ENCODE assay signal across 18 cellular contexts in the genomic region with DNA sequence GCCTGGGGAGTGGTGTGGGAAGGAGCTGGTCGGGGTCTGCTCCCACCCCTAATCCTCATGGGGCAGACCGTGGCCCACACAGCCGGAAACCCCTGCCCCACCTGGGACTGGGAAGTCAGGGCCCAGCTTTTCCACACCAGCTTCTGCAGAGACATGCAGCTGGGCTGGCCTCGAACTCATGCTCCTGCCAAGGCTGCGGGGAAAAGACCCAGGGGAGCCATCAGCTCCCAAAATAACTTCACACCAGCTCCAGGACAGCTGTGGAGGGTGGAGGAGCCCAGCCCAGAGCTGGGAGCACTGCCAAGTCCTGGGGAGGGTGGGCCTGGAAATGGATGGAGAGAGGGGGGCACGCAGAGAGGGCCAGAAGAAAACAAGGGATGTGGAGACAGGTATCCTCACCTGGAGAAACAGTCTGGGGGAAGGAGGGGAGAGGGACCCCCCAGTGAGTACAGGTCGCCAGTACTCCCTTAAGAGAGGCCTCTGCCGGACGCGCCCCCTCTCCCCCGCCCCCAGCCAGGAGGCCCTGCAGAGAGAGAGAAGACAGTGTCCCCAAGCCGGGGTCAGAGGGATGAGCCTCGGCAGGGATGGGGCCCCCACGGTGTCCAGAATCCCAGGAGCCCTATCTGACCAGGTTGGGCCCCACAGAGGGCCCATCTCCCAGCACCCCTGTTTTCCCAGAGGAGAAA. TPM values are rescaled to one million over a fixed set of nuclear protein-coding genes. Genes with fewer than 3 reads are reported as not detected.
DNase-seq lines count a peak whose midpoint lies in the region; ATAC-seq and TF ChIP-seq lines count a peak whose summit lies in the region.
"Had no signal": no experiment of that assay in that cellular context is flagged by ENCODE, and none has a peak within 500 bp of the region (broad histone marks: within the 10 kb centered on the region; RNA-seq: fewer than 3 reads in every experiment).

No MANE protein-coding gene starts in this region.

- POLR2A ChIA-PET in Panc1 (lab: Charles Lee): no interaction called here
- POLR2A ChIA-PET in activated CD8-positive, alpha-beta T cell treated with anti-CD3 and anti-CD28 coated beads for 36 hours (lab: Charles Lee): no interaction called here

- peaks cover 8 to 14% (median 10%) of the 10 kb centered on the region in 7 donors for H3K9me3 Mint-ChIP-seq in CD14-positive monocyte
- H3K9me3 Mint-ChIP-seq in activated CD8-positive, alpha-beta T cell treated with anti-CD3 and anti-CD28 coated beads for 36 hours: peaks cover 5% of the 10 kb centered on the region

- no peak for TF ChIP-seq POLR2A in sigmoid colon (IDR thresholded peaks at IDR 0.05)

- peak overlapping the region; percentile 92 for H3K4me2 ChIP-seq in BLaER1

- H3K27ac ChIP-seq in BLaER1: peak overlapping the region; percentile 73
- no peak overlapping the region for H3K27ac ChIP-seq in Panc1 (ENCODE audit: low read length)
- H3K27ac ChIP-seq in heart right ventricle: peak overlapping the region in 8 of 10 donors; percentile 39 to 88 (median 68)
- H3K27ac ChIP-seq in sigmoid colon: peak overlapping the region in 3 of 4 donors; percentile 19 to 54 (median 51)

- no peak for TF ChIP-seq CTCF in Panc1 (IDR thresholded peaks at IDR 0.05)
- TF ChIP-seq CTCF in heart right ventricle (IDR thresholded peaks at IDR 0.05): no peak
- no peak for TF ChIP-seq CTCF in sigmoid colon (IDR thresholded peaks at IDR 0.05)
- TF ChIP-seq CTCF in CD14-positive monocyte (IDR thresholded peaks at IDR 0.05): no peak
- no peak for TF ChIP-seq CTCF in activated CD8-positive, alpha-beta T cell treated with anti-CD3 and anti-CD28 coated beads for 36 hours (IDR thresholded peaks at IDR 0.05)

- H3K36me3 ChIP-seq in BLaER1 (no peaks in the 10 kb centered on the region), Panc1 (ENCODE audit: control insufficient read depth, insufficient read depth, low read length) (no peaks in the 10 kb centered on the region), heart right ventricle (no peaks in the 10 kb centered on the region), sigmoid colon (no peaks in the 10 kb centered on the region), H7 (replicated peaks; ENCODE audit: control insufficient read depth, insufficient read depth, low read length) (no peaks in the 10 kb centered on the region)

- H3K9me3 ChIP-seq in BLaER1 (no peaks in the 10 kb centered on the region; the same call in 1 of the 2 replicates), Panc1 (ENCODE audit: control insufficient read depth, insufficient read depth, low read depth, low read length) (peaks cover 4% of the 10 kb centered on the region; the same call in 1 of the 2 replicates), heart right ventricle (peaks cover 0 to 8% (median 6%) of the 10 kb centered on the region in 11 donors), sigmoid colon (peaks cover 0 to 6% (median 3%) of the 10 kb centered on the region in 4 donors)

- no TSS peak for BruUV-seq in Panc1 (replicated peaks; lab: Mats Ljungman, UMichigan)

- peaks cover 3 to 4% of the 10 kb centered on the region in 2 donors for H3K36me3 Mint-ChIP-seq in CD14-positive monocyte
- H3K36me3 Mint-ChIP-seq in activated CD8-positive, alpha-beta T cell treated with anti-CD3 and anti-CD28 coated beads for 36 hours (ENCODE audit: low read depth): no peaks in the 10 kb centered on the region

- WGBS in heart right ventricle, 2 donors: 29% methylated on average over 14 of the region's 14 CpGs
- 66% methylated on average over 14 of the region's 14 CpGs for WGBS in sigmoid colon, 2 donors

- no peak for TF ChIP-seq EP300 in sigmoid colon (IDR thresholded peaks at IDR 0.05)

- ATAC-seq in Panc1 (0 out of 2 replicates have a peak, but pooled peaks have one; percentile 4), heart right ventricle (peak; percentile 54 to 83 (median 66))
- ATAC-seq in activated CD8-positive, alpha-beta T cell treated with anti-CD3 and anti-CD28 coated beads for 36 hours: no peak
- ATAC-seq: left colon had no signal

- in situ Hi-C loops in Panc1 (cut with HindIII; ENCODE audit: low pct_unique_long_range_greater_than_20kb, low sequenced_read_pairs): no loop called here

- no peak overlapping the region for H3K27ac Mint-ChIP-seq in CD14-positive monocyte
- H3K27ac Mint-ChIP-seq in activated CD8-positive, alpha-beta T cell treated with anti-CD3 and anti-CD28 coated beads for 36 hours: no peak overlapping the region
- H3K27ac Mint-ChIP-seq: T-helper 2 cell treated with Interferon-gamma antibody and Interleukin-4, amounts not matched to agents 5 μg/mL and 100 μg/mL, for 36 hours had no signal

- peaks cover 8 to 27% (median 8%) of the 10 kb centered on the region in 3 donors for H3K27me3 Mint-ChIP-seq in CD14-positive monocyte (ENCODE audit: low read depth in 3 of 3)
- H3K27me3 Mint-ChIP-seq in activated CD8-positive, alpha-beta T cell treated with anti-CD3 and anti-CD28 coated beads for 36 hours: peaks cover 2% of the 10 kb centered on the region

- CTCF ChIA-PET in Panc1 (lab: Charles Lee): interaction anchor here (1.3 kb wide), 1 partner anchor 19 kb away, joined by 4 read pairs; no protein-coding TSS in a partner anchor
- CTCF ChIA-PET in activated CD8-positive, alpha-beta T cell treated with anti-CD3 and anti-CD28 coated beads for 36 hours (lab: Charles Lee): no interaction called here

- no peaks in the 10 kb centered on the region for H3K27me3 ChIP-seq in BLaER1
- no peaks in the 10 kb centered on the region for H3K27me3 ChIP-seq in Panc1 (ENCODE audit: control insufficient read depth, insufficient read depth, low read length)
- peaks cover 0 to 4% (median 0%) of the 10 kb centered on the region in 7 donors for H3K27me3 ChIP-seq in heart right ventricle
- H3K27me3 ChIP-seq in sigmoid colon: peaks cover 0 to 48% (median 9%) of the 10 kb centered on the region in 3 donors
- H3K27me3 ChIP-seq in H7 (ENCODE audit: control insufficient read depth, insufficient read depth, low read length): no peaks in the 10 kb centered on the region

- peaks cover 80% of the 10 kb centered on the region for H3K4me1 ChIP-seq in BLaER1
- H3K4me1 ChIP-seq in Panc1 (ENCODE audit: control insufficient read depth, insufficient read depth, low read length): peaks cover 8% of the 10 kb centered on the region
- H3K4me1 ChIP-seq in heart right ventricle: peaks cover 18 to 57% (median 38%) of the 10 kb centered on the region in 9 donors
- peaks cover 0 to 12% (median 10%) of the 10 kb centered on the region in 4 donors for H3K4me1 ChIP-seq in sigmoid colon

- DNase-seq in Panc1 (ENCODE audit: low read depth, low spot score): no peak
- peak; percentile 76 to 77 for DNase-seq in heart right ventricle
- no peak for DNase-seq in sigmoid colon
- DNase-seq in H7: no peak
- no peak for DNase-seq in CD14-positive monocyte (ENCODE audit: low spot score)
- DNase-seq in activated CD8-positive, alpha-beta T cell treated with anti-CD3 and anti-CD28 coated beads for 36 hours: no peak
- DNase-seq in middle frontal gyrus (ENCODE audit: extremely low spot score, low spot score): no peak
- DNase-seq: activated effector memory CD4-positive, alpha-beta T cell treated with Interleukin-2 at 50 U/mL for 16 hours; COR-L47; cortex of kidney; GDM1; NCI-H187; NCI-H510A treated with DMSO at 0.1 percent for 48 hours had no signal

- no peak overlapping the region for H3K4me3 Mint-ChIP-seq in CD14-positive monocyte
- no peak overlapping the region for H3K4me3 Mint-ChIP-seq in activated CD8-positive, alpha-beta T cell treated with anti-CD3 and anti-CD28 coated beads for 36 hours
- H3K4me3 Mint-ChIP-seq: T-helper 2 cell treated with Interferon-gamma antibody and Interleukin-4, amounts not matched to agents 5 μg/mL and 100 μg/mL, for 36 hours had no signal

- intact Hi-C loops in Panc1 (cut with micrococcal nuclease; ENCODE audit: unreplicated experiment): no loop called here
- intact Hi-C loops in heart right ventricle (cut with DNase I): loop anchor here in 1 of 10 donors (5.0 kb wide), 1 partner anchor 35 kb away; no protein-coding TSS in a partner anchor
- intact Hi-C loops in sigmoid colon (cut with DNase I): no loop called here
- intact Hi-C loops in CD14-positive monocyte (cut with micrococcal nuclease): no loop called here
- intact Hi-C loops in activated CD8-positive, alpha-beta T cell treated with anti-CD3 and anti-CD28 coated beads for 36 hours (cut with micrococcal nuclease): no loop called here

- H4K20me1 ChIP-seq in BLaER1: no peaks in the 10 kb centered on the region

- peak overlapping the region; percentile 32 for H3K4me3 ChIP-seq in BLaER1
- no peak overlapping the region for H3K4me3 ChIP-seq in Panc1 (ENCODE audit: low read depth in 2 of 2, low read length in 2 of 2)
- no peak overlapping the region for H3K4me3 ChIP-seq in heart right ventricle
- no peak overlapping the region for H3K4me3 ChIP-seq in sigmoid colon
- no peak overlapping the region for H3K4me3 ChIP-seq in H7 (ENCODE audit: insufficient read depth, low read depth, low read length)

- peaks cover 5% of the 10 kb centered on the region for H3K4me1 Mint-ChIP-seq in CD14-positive monocyte
- H3K4me1 Mint-ChIP-seq in activated CD8-positive, alpha-beta T cell treated with anti-CD3 and anti-CD28 coated beads for 36 hours (ENCODE audit: low read depth): no peaks in the 10 kb centered on the region

- peak overlapping the region; percentile 60; the same call in 1 of the 2 replicates for H3K9ac ChIP-seq in BLaER1

RNA-seq across cellular contexts. Expression of a gene that starts 11.5 kb away (rescaled TPM):
- total RNA-seq in Panc1 (2021; ENCODE audit: unreplicated experiment) (not detected), heart right ventricle (not detected), sigmoid colon (not detected)
- polyA plus RNA-seq in Panc1 (2012; ENCODE audit: insufficient read length): not detected
- polyA plus RNA-seq in heart right ventricle (not detected), sigmoid colon (not detected), CD14-positive monocyte (not detected)
- total RNA-seq in H7 (2014; rRNA removed; shearing (Covaris generic)): not detected in 2 replicates
- total RNA-seq in activated CD8-positive, alpha-beta T cell treated with anti-CD3 and anti-CD28 coated beads for 36 hours: not detected
- total RNA-seq: epithelial cell of proximal tubule, H1, left colon had no signal
- polyA plus RNA-seq: H1 had no signal

RNA-seq across cellular contexts. Expression of a gene that starts 31.8 kb away (rescaled TPM):
- total RNA-seq in Panc1 (2021; ENCODE audit: unreplicated experiment) (38.1 TPM), heart right ventricle (10 to 100 TPM in 4 of 10 donors, 1 to 10 TPM in 6; 2.4 to 11.8 (median 9.0) TPM), sigmoid colon (1 to 10 TPM; 1.8 to 5.8 (median 5.3) TPM)
- 61.6 TPM for polyA plus RNA-seq in Panc1 (2012; ENCODE audit: insufficient read length)
- polyA plus RNA-seq in heart right ventricle (10 to 100 TPM in 1 of 2 donors, 1 to 10 TPM in 1; 7.2 to 10.8 TPM), sigmoid colon (10 to 100 TPM in 2 of 3 donors, 1 to 10 TPM in 1; 9.2 to 34.5 (median 14.4) TPM), CD14-positive monocyte (1 to 10 TPM; 1.9 to 2.2 TPM)
- 12.8 and 20.0 TPM in 2 replicates for total RNA-seq in H7 (2014; rRNA removed; shearing (Covaris generic))
- total RNA-seq in activated CD8-positive, alpha-beta T cell treated with anti-CD3 and anti-CD28 coated beads for 36 hours: 10 to 100 TPM; 50.6 TPM

Comparison
In these comparisons a context has a peak if more than half of its experiments do, and no peak if none do; other contexts are left out.
1. DNase-seq: peak in heart right ventricle (2 of 2); none in Panc1 (single experiment), sigmoid colon (single experiment), H7 (single experiment), CD14-positive monocyte (single experiment), activated CD8-positive, alpha-beta T cell treated with anti-CD3 and anti-CD28 coated beads for 36 hours (single experiment) and middle frontal gyrus (single experiment).